7 cellular contexts compared by ENCODE assay signal in the genomic region with DNA sequence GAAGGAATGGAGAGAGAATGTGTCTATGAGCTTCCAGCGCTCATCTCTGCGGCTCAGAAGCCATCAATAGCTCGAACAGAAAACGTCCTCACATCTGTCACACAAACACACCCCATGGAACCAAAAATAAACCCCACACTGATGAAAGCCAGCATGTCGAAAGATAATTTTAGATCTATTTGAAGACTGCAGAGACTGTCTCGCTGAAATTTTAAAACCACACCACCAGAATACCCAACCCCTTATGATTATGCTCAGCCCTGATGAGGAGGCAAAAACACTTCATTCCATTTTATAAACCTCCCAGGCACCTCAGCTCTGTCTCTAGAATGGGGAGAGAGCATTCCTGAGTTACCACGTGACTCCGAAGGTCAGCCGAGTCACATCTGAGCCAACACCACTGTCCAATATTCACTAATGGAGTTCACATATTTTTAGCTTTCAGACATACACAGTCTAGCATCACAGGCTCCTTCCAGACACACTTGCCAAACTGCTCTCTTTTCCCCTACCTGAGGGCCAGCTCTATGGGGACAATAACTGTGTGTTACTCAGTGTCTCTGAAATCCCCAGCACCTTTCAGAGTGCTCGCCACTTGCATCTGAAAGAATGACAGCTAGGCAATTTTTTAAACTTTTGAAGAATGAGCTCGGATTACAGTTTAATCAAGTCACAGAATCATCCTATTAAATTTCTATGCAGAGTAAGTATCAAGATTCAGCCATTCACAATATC.
DNase-seq lines count a peak whose midpoint lies in the region; ATAC-seq and TF ChIP-seq lines count a peak whose summit lies in the region.

No MANE protein-coding gene starts in this region.

- peak overlapping the region; percentile 72 for H3K27ac ChIP-seq in subcutaneous abdominal adipose tissue (ENCODE audit: low read depth, low read length)

- H3K27ac Mint-ChIP-seq in activated naive CD8-positive, alpha-beta T cell treated with anti-CD3 and anti-CD28 coated beads for 36 hours = peak overlapping the region; percentile 88

- peaks cover 4 to 50% (median 38%) of the 10 kb centered on the region in 5 donors for H3K4me1 ChIP-seq in subcutaneous abdominal adipose tissue (ENCODE audit: control insufficient read depth in 5 of 5, insufficient read depth in 5 of 5, low read length in 5 of 5)

- H3K9me3 ChIP-seq in subcutaneous abdominal adipose tissue (ENCODE audit: control insufficient read depth in 5 of 5, low read length in 5 of 5) = no peaks in the 10 kb centered on the region

- peak overlapping the region; percentile 70 for H3K4me3 Mint-ChIP-seq in activated naive CD8-positive, alpha-beta T cell treated with anti-CD3 and anti-CD28 coated beads for 36 hours

- no peak for TF ChIP-seq CTCF in GM20000 (IDR thresholded peaks at IDR 0.05; ENCODE audit: extremely low read depth, missing control alignments)

- ATAC-seq in left colon = peak; percentile 7

- no peaks in the 10 kb centered on the region for H3K9me3 Mint-ChIP-seq in activated naive CD8-positive, alpha-beta T cell treated with anti-CD3 and anti-CD28 coated beads for 36 hours

- H3K36me3 Mint-ChIP-seq in activated naive CD8-positive, alpha-beta T cell treated with anti-CD3 and anti-CD28 coated beads for 36 hours = peaks cover 9% of the 10 kb centered on the region

- no peaks in the 10 kb centered on the region for H3K27me3 ChIP-seq in subcutaneous abdominal adipose tissue (ENCODE audit: control insufficient read depth in 5 of 5, insufficient read depth in 4 of 5, low read length in 5 of 5)

- H3K4me1 Mint-ChIP-seq in activated naive CD8-positive, alpha-beta T cell treated with anti-CD3 and anti-CD28 coated beads for 36 hours = peaks cover 73% of the 10 kb centered on the region

- peak overlapping the region; percentile 35 for H3K4me3 ChIP-seq in Jurkat, Clone E6-1 (ENCODE audit: low read length)
- no peak overlapping the region for H3K4me3 ChIP-seq in subcutaneous abdominal adipose tissue (ENCODE audit: low read depth in 1 of 5, low read length in 5 of 5)

- no peaks in the 10 kb centered on the region for H3K36me3 ChIP-seq in subcutaneous abdominal adipose tissue (ENCODE audit: control insufficient read depth in 5 of 5, insufficient read depth in 5 of 5, low read length in 5 of 5)

- DNase-seq in Jurkat, Clone E6-1 (ENCODE audit: low read depth, low spot score) = peak; percentile 86
- no peak for DNase-seq in activated naive CD8-positive, alpha-beta T cell treated with anti-CD3 and anti-CD28 coated beads for 36 hours
- DNase-seq in left colon = no peak
- DNase-seq in SW 1271 (lab: John Stamatoyannopoulos, UW) = no peak
- no peak for DNase-seq in GM20000 (ENCODE audit: low spot score)
- DNase-seq in NCI-H146 (lab: John Stamatoyannopoulos, UW) = no peak

- intact Hi-C loops in left colon (cut with DNase I, micrococcal nuclease) = no loop called here

- no peaks in the 10 kb centered on the region for H3K27me3 Mint-ChIP-seq in activated naive CD8-positive, alpha-beta T cell treated with anti-CD3 and anti-CD28 coated beads for 36 hours

- H3K9ac ChIP-seq in subcutaneous abdominal adipose tissue (ENCODE audit: low read length in 5 of 5) = peak overlapping the region in 1 of 5 donors; percentile 44
